ENCODE assay signal across 21 cellular contexts in genomic region chr11:12402691-12403120, GRCh38. TPM values are rescaled to one million over a fixed set of nuclear protein-coding genes. Genes with fewer than 3 reads are reported as not detected.
DNase-seq lines count a peak whose midpoint lies in the region; FAIRE-seq and TF ChIP-seq lines count a peak whose summit lies in the region.
"Had no signal": no experiment of that assay in that cellular context is flagged by ENCODE, and none has a peak within 500 bp of the region (broad histone marks: within the 10 kb centered on the region; RNA-seq: fewer than 3 reads in every experiment).

No MANE protein-coding gene starts in this region.

- WGBS in prostate gland = 41% methylated on average over 8 of the region's 8 CpGs

- no peaks in the 10 kb centered on the region for H3K27me3 ChIP-seq in AG04450 (ENCODE audit: control insufficient read depth, insufficient read depth, low read length)
- no peaks in the 10 kb centered on the region for H3K27me3 ChIP-seq in right atrium auricular region
- no peaks in the 10 kb centered on the region for H3K27me3 ChIP-seq in prostate gland (replicated peaks; ENCODE audit: insufficient read depth)
- H3K27me3 ChIP-seq: BLaER1 treated with 17β-estradiol and CSF1 and Interleukin-3, amounts not matched to agents 10 nM and 100 nM; SJSA1 had no signal

- DNase-seq in AG04450 (ENCODE audit: low read depth, low spot score) (no peak), coronary artery (ENCODE audit: low spot score) (no peak), right atrium auricular region (ENCODE audit: low spot score) (no peak), prostate gland (ENCODE audit: low spot score) (no peak), SIG-M5 treated with dmso at 0.1 percent for 504 hours (lab: John Stamatoyannopoulos, UW; ENCODE audit: unreplicated experiment) (no peak), NCI-H510A (lab: John Stamatoyannopoulos, UW) (no peak), NCI-H446 treated with DMSO at 0.1 percent for 48 hours (lab: John Stamatoyannopoulos, UW) (no peak), GM19239 (ENCODE audit: insufficient read length, low spot score) (no peak)
- DNase-seq: activated CD8-positive, alpha-beta memory T cell treated with anti-CD3 and anti-CD28 coated beads, Interleukin-2, amount 10 ng/mL, durations not matched to agents 7 days and 5 days; anterior cingulate cortex; DMS 273 treated with DMSO at 0.1 percent for 48 hours; hippocampal formation; NCI-H1048; NCI-H2081 treated with DMSO at 0.1 percent for 48 hours; occipital lobe; OCI-M1; stimulated activated CD4-positive, alpha-beta T cell treated with anti-CD3 and anti-CD28 coated beads, Interleukin-4, amount 100 ng/mL, for 24 hours had no signal

- H3K36me3 ChIP-seq in right atrium auricular region (no peaks in the 10 kb centered on the region), prostate gland (no peaks in the 10 kb centered on the region)
- H3K36me3 ChIP-seq: BLaER1 treated with 17β-estradiol and CSF1 and Interleukin-3, amounts not matched to agents 10 nM and 100 nM had no signal

- intact Hi-C loops in prostate gland (cut with DNase I) = no loop called here

- H3K4me3 ChIP-seq in AG04450 (ENCODE audit: low read depth, low read length) (no peak overlapping the region), coronary artery (peak overlapping the region; percentile 12), right atrium auricular region (no peak overlapping the region), prostate gland (no peak overlapping the region)
- H3K4me3 ChIP-seq: BLaER1 treated with 17β-estradiol and CSF1 and Interleukin-3, amounts not matched to agents 10 nM and 100 nM; SJSA1 had no signal

- H3K4me1 ChIP-seq in right atrium auricular region (peaks cover 0 to 53% of the 10 kb centered on the region in 2 donors), prostate gland (replicated peaks) (peaks cover 11% of the 10 kb centered on the region)
- H3K4me1 ChIP-seq: BLaER1 treated with 17β-estradiol and CSF1 and Interleukin-3, amounts not matched to agents 10 nM and 100 nM had no signal

- H3K9me3 ChIP-seq in AG04450 (ENCODE audit: control insufficient read depth, insufficient read depth, low read length) (no peaks in the 10 kb centered on the region), right atrium auricular region (no peaks in the 10 kb centered on the region), prostate gland (no peaks in the 10 kb centered on the region)
- H3K9me3 ChIP-seq: BLaER1 treated with 17β-estradiol and CSF1 and Interleukin-3, amounts not matched to agents 10 nM and 100 nM; SJSA1 had no signal

- no peak for TF ChIP-seq POLR2A in prostate gland (IDR thresholded peaks at IDR 0.05)

- no peak for FAIRE-seq in GM19239 (lab: Jason Lieb, UNC)
- FAIRE-seq: colon had no signal

- peak overlapping the region; percentile 93 for H3K27ac ChIP-seq in AG04450 (ENCODE audit: low read depth, low read length)
- peak overlapping the region; percentile 50 to 71 for H3K27ac ChIP-seq in coronary artery
- peak overlapping the region; percentile 21 to 57 for H3K27ac ChIP-seq in right atrium auricular region
- H3K27ac ChIP-seq in prostate gland = peak overlapping the region; percentile 45 to 54
- H3K27ac ChIP-seq: BLaER1 treated with 17β-estradiol and CSF1 and Interleukin-3, amounts not matched to agents 10 nM and 100 nM; KMS-11; SJSA1 had no signal

- TF ChIP-seq CTCF in AG04450 (IDR thresholded peaks at IDR 0.05; ENCODE audit: low read depth, low read length) (no peak), coronary artery (IDR thresholded peaks at IDR 0.05) (no peak), right atrium auricular region (IDR thresholded peaks at IDR 0.05) (no peak), prostate gland (IDR thresholded peaks at IDR 0.05) (no peak)

- POLR2A ChIA-PET in AG04450 (lab: Yijun Ruan, JAX) = interaction anchor here (0.6 to 1.4 kb wide), 3 partner anchors 114 to 478 kb away, joined by 3 to 7 read pairs (median 3); no protein-coding TSS in a partner anchor

- CTCF ChIA-PET in AG04450 (lab: Charles Lee) = interaction anchor here (0.8 to 1.0 kb wide), 3 partner anchors 9 to 71 kb away, joined by 3 to 4 read pairs (median 3); partner anchors contain the start of gene PARVA

RNA-seq across cellular contexts. Expression of gene PARVA, which starts 25.3 kb away (rescaled TPM):
- polyA plus RNA-seq in AG04450 (2011; rRNA removed) = 134 and 142 TPM in 2 replicates
- polyA minus RNA-seq in AG04450 (2011; rRNA and poly(A)+ RNA removed) = 127 and 138 TPM in 2 replicates
- total RNA-seq in right atrium auricular region (10 to 100 TPM; 55.9 to 58.1 TPM), prostate gland (10 to 100 TPM; 38.4 to 55.1 TPM)
- total RNA-seq: activated CD8-positive, alpha-beta memory T cell treated with anti-CD3 and anti-CD28 coated beads, Interleukin-2, amount 10 ng/mL, durations not matched to agents 7 days and 5 days had no signal

Comparison
In these comparisons a context has a peak if more than half of its experiments do, and no peak if none do; other contexts are left out.
1. H3K27ac ChIP-seq: peak in every context shown above with its lines; median percentile 93 in AG04450; 60 in coronary artery; 50 in prostate gland; 39 in right atrium auricular region.